In the genomic region with DNA sequence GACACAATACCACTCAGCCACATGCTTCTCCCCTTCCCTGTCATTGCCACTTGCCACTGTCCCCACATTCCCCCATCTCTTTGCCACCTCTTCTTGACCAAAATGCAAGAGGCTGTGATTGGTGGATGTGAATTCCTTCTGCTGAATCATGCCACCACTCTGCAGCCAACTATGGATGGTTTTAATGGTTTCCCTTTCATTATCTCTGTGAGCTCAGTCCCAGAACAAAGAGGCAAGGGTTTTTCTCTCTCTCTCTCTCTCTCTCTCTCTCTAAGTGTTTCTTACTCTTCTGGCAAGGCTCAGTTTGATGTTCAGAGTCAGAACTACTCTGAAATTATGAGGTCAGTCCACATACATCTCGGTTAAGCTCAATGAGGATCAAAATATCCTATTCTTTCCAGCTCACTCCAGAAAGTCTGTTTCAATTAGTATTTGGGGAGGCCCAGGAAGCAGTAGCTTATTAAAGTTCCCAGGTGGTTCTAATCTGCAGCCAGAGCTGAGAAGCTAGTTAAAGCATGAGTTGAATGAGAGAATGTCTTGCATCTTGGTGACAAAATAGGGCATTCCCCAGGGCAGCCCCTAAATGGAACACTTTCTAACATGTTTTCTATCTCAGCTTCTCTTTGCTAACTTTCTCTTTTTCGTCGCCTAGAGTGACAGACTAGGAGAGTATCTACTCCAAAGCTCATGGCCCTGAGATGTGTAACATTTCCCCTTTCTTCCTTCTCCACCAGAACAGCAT, we compare ENCODE assay signal across 8 cellular contexts. TPM values are rescaled to one million over a fixed set of nuclear protein-coding genes. Genes with fewer than 3 reads are reported as not detected.
DNase-seq lines count a peak whose midpoint lies in the region; ATAC-seq and TF ChIP-seq lines count a peak whose summit lies in the region.

No MANE protein-coding gene starts in this region.

- H3K4me2 ChIP-seq in fibroblast of lung (ENCODE audit: extremely low read depth, insufficient read depth, low read length): no peak overlapping the region

- DNase-seq in GM12865 (ENCODE audit: low read depth) (peak; percentile 87), HT1080 (ENCODE audit: low read depth) (peak; percentile 56), fibroblast of lung (ENCODE audit: low read depth in 2 of 2) (peak in 1 of 2 donors; percentile 53), colonic mucosa (no peak), heart left ventricle (no peak), substantia nigra (lab: John Stamatoyannopoulos, UW) (no peak), pons (ENCODE audit: low spot score) (no peak)

- WGBS in heart left ventricle, 4 donors: 72 to 79% (median 76%) methylated on average over 3 of the region's 3 CpGs

- H3K9me3 ChIP-seq in fibroblast of lung (ENCODE audit: control insufficient read depth, insufficient read depth, low read depth, low read length): no peaks in the 10 kb centered on the region
- H3K9me3 ChIP-seq in colonic mucosa: no peaks in the 10 kb centered on the region
- H3K9me3 ChIP-seq in heart left ventricle: peaks cover 0 to 3% (median 0%) of the 10 kb centered on the region in 12 donors

- H3K36me3 ChIP-seq in fibroblast of lung (ENCODE audit: control insufficient read depth, insufficient read depth, low read length) (no peaks in the 10 kb centered on the region), colonic mucosa (no peaks in the 10 kb centered on the region), heart left ventricle (no peaks in the 10 kb centered on the region)

- H3K4me1 ChIP-seq in fibroblast of lung (ENCODE audit: control insufficient read depth, extremely low read depth, insufficient read depth, low read length) (no peaks in the 10 kb centered on the region), colonic mucosa (no peaks in the 10 kb centered on the region), heart left ventricle (peaks cover 0 to 12% (median 0%) of the 10 kb centered on the region in 12 donors)

- peak; percentile 44 for ATAC-seq in GM21526 (IDR thresholded peaks at IDR 0.05; ENCODE audit: low FRiP score, unreplicated experiment)
- no peak for ATAC-seq in heart left ventricle

- no peak overlapping the region for H3K27ac ChIP-seq in fibroblast of lung (ENCODE audit: insufficient read depth, low read length)
- no peak overlapping the region for H3K27ac ChIP-seq in colonic mucosa
- peak overlapping the region in 1 of 12 donors; percentile 44 for H3K27ac ChIP-seq in heart left ventricle
- no peak overlapping the region for H3K27ac ChIP-seq in substantia nigra (ENCODE audit: low read depth, low read length, poor library complexity, severe bottlenecking)

- H2AFZ ChIP-seq in fibroblast of lung (ENCODE audit: low read length): peak overlapping the region; percentile 31

- intact Hi-C loops in colonic mucosa (cut with DNase I) (no loop called here), heart left ventricle (cut with DNase I) (no loop called here)

- TF ChIP-seq CTCF in GM12865 (IDR thresholded peaks at IDR 0.05; ENCODE audit: insufficient read depth, low read depth, low read length, missing control alignments): no peak
- no peak for TF ChIP-seq CTCF in fibroblast of lung (conservative IDR thresholded peaks at IDR 0.05 in 1 of 2, IDR thresholded peaks at IDR 0.05 in 1 of 2; ENCODE audit: low read depth in 1 of 2, low read length in 2 of 2)
- TF ChIP-seq CTCF in colonic mucosa (IDR thresholded peaks at IDR 0.05): no peak
- TF ChIP-seq CTCF in heart left ventricle (IDR thresholded peaks at IDR 0.05): no peak

- no peaks in the 10 kb centered on the region for H4K20me1 ChIP-seq in fibroblast of lung (ENCODE audit: control insufficient read depth, extremely low read depth, insufficient read depth, low read length)

- no peak overlapping the region for H3K9ac ChIP-seq in fibroblast of lung (ENCODE audit: insufficient read depth, low read length)
- no peak overlapping the region for H3K9ac ChIP-seq in colonic mucosa (ENCODE audit: low read depth in 2 of 2, low read length in 2 of 2)

- TF ChIP-seq POLR2A in heart left ventricle (IDR thresholded peaks at IDR 0.05): no peak

- H3K79me2 ChIP-seq in fibroblast of lung (ENCODE audit: control insufficient read depth, insufficient read depth, low read length): no peaks in the 10 kb centered on the region

- H3K4me3 ChIP-seq in GM12865 (ENCODE audit: low read depth, low read length) (peak overlapping the region; percentile 9), fibroblast of lung (replicated peaks in 1 of 4; ENCODE audit: control extremely low read depth in 1 of 4, insufficient read depth in 1 of 4, low read depth in 3 of 4, low read length in 4 of 4) (no peak overlapping the region), colonic mucosa (no peak overlapping the region), heart left ventricle (no peak overlapping the region)

- H3K27me3 ChIP-seq in fibroblast of lung (ENCODE audit: control insufficient read depth, insufficient read depth, low read length) (no peaks in the 10 kb centered on the region), colonic mucosa (no peaks in the 10 kb centered on the region), heart left ventricle (no peaks in the 10 kb centered on the region)

RNA-seq across cellular contexts. Expression of a gene that starts 8.5 kb away (rescaled TPM):
- total RNA-seq in HT1080 (2014; rRNA removed; shearing (Covaris generic)): not detected in 2 replicates
- polyA plus RNA-seq in HT1080 (2015; cell fraction: cytosol; rRNA removed): not detected in 2 replicates
- not detected in 2 replicates for polyA plus RNA-seq in HT1080 (2015; cell fraction: nucleus; rRNA removed)
- total RNA-seq in fibroblast of lung: not detected in 2 replicates
- not detected in 2 replicates for polyA plus RNA-seq in fibroblast of lung
- polyA plus RNA-seq in fibroblast of lung (2012): not detected in 2 replicates
- polyA minus RNA-seq in fibroblast of lung (ENCODE audit: low replicate concordance): not detected in 2 replicates
- 10 to 100 TPM; 18.4 to 19.7 TPM for total RNA-seq in colonic mucosa
- total RNA-seq in heart left ventricle: under 1 TPM in 3 of 9 donors, not detected in 6; 0.18 to 0.24 (median 0.20) TPM
- polyA plus RNA-seq in heart left ventricle: not detected

RNA-seq across cellular contexts. Expression of a gene that starts 24.6 kb away (rescaled TPM):
- not detected in 2 replicates for total RNA-seq in HT1080 (2014; rRNA removed; shearing (Covaris generic))
- polyA plus RNA-seq in HT1080 (2015; cell fraction: cytosol; rRNA removed): 0.23 TPM in 1 of 2 replicates, not detected in the other
- 0.22 TPM in 1 of 2 replicates, not detected in the other for polyA plus RNA-seq in HT1080 (2015; cell fraction: nucleus; rRNA removed)
- total RNA-seq in fibroblast of lung (not detected in 2 replicates), colonic mucosa (1 to 10 TPM in 1 of 2 donors, under 1 TPM in 1; 0.57 to 5.6 TPM), heart left ventricle (10 to 100 TPM in 2 of 9 donors, 1 to 10 TPM in 4, under 1 TPM in 3; 0.56 to 30.0 (median 1.8) TPM)
- polyA plus RNA-seq in fibroblast of lung (not detected in 2 replicates), heart left ventricle (under 1 TPM; 0.38 to 0.86 TPM)
- not detected in 2 replicates for polyA plus RNA-seq in fibroblast of lung (2012)
- not detected in 2 replicates for polyA minus RNA-seq in fibroblast of lung (ENCODE audit: low replicate concordance)

Comparison
In these comparisons a context has a peak if more than half of its experiments do, and no peak if none do; other contexts are left out.
1. DNase-seq: peak in GM12865 (single experiment) and HT1080 (single experiment); none in colonic mucosa (single experiment), heart left ventricle (0 of 5), substantia nigra (0 of 49) and pons (single experiment).
2. RNA of a gene that starts 8.5 kb away (total RNA-seq): 18.4 to 19.7 TPM in colonic mucosa; 0.18 to 0.24 TPM in heart left ventricle, not detected in HT1080 and not detected in fibroblast of lung; every median in the first group is over 10 times any median in the second.